In genomic region chr5:172216345-172216744, GRCh38 we compare ENCODE assay signal across 29 cellular contexts. TPM values are rescaled to one million over a fixed set of nuclear protein-coding genes. Genes with fewer than 3 reads are reported as not detected.
"Had no signal": no experiment of that assay in that cellular context is flagged by ENCODE, and none has a peak within 500 bp of the region (broad histone marks: within the 10 kb centered on the region; RNA-seq: fewer than 3 reads in every experiment).

No MANE protein-coding gene starts in this region.

- H3K27ac Mint-ChIP-seq: activated CD4-positive, alpha-beta memory T cell treated with anti-CD3 and anti-CD28 coated beads, Interleukin-2, amount 10 ng/mL, durations not matched to agents 7 days and 5 days; activated CD4-positive, alpha-beta T cell treated with anti-CD3 and anti-CD28 coated beads for 36 hours; activated naive CD4-positive, alpha-beta T cell treated with anti-CD3 and anti-CD28 coated beads for 36 hours; activated naive CD8-positive, alpha-beta T cell; activated T-helper 17 cell treated with anti-CD3 and anti-CD28 coated beads, Interleukin-2, amount 50 U/mL, for 72 hours; brain had no signal

- H3K4me3 Mint-ChIP-seq: activated CD4-positive, alpha-beta memory T cell treated with anti-CD3 and anti-CD28 coated beads, Interleukin-2, amount 10 ng/mL, durations not matched to agents 7 days and 5 days; activated CD4-positive, alpha-beta T cell treated with anti-CD3 and anti-CD28 coated beads for 36 hours; activated naive CD4-positive, alpha-beta T cell treated with anti-CD3 and anti-CD28 coated beads for 36 hours; activated naive CD8-positive, alpha-beta T cell; activated T-helper 17 cell treated with anti-CD3 and anti-CD28 coated beads, Interleukin-2, amount 50 U/mL, for 72 hours; brain; central memory CD8-positive, alpha-beta T cell; T-helper 17 cell had no signal

- ATAC-seq: activated CD4-positive, alpha-beta T cell treated with anti-CD3 and anti-CD28 coated beads for 36 hours; activated T-helper 17 cell treated with anti-CD3 and anti-CD28 coated beads, Interleukin-2, amount 50 U/mL, for 72 hours; T-helper 17 cell had no signal

- H3K27ac ChIP-seq: VCaP had no signal

- H3K27me3 Mint-ChIP-seq: activated CD4-positive, alpha-beta memory T cell treated with anti-CD3 and anti-CD28 coated beads, Interleukin-2, amount 10 ng/mL, durations not matched to agents 7 days and 5 days; activated CD4-positive, alpha-beta T cell treated with anti-CD3 and anti-CD28 coated beads for 36 hours; activated naive CD8-positive, alpha-beta T cell; activated T-helper 17 cell treated with anti-CD3 and anti-CD28 coated beads, Interleukin-2, amount 50 U/mL, for 72 hours; brain; central memory CD8-positive, alpha-beta T cell; T-helper 17 cell had no signal

- DNase-seq: activated CD4-positive, alpha-beta memory T cell treated with anti-CD3 and anti-CD28 coated beads, Interleukin-2, amount 10 ng/mL, durations not matched to agents 7 days and 5 days; activated CD4-positive, alpha-beta T cell treated with anti-CD3 and anti-CD28 coated beads for 36 hours; activated CD4-positive, alpha-beta T cell treated with anti-CD3 and anti-CD28 coated beads, Interleukin-2, amount 50 U/mL, for 1 hour; activated gamma-delta T cell; activated naive CD4-positive, alpha-beta T cell treated with anti-CD3 and anti-CD28 coated beads for 36 hours; activated T-cell treated with anti-CD3 and anti-CD28 coated beads for 4 hours; activated T-cell treated with anti-CD3 and anti-CD28 coated beads, Interleukin-2, amount 50 U/mL, for 48 hours; amygdala; NCI-H1092; NCI-H1417; NCI-H1930; NCI-H2107; NCI-H2171 treated with DMSO at 0.1 percent for 48 hours; NCI-H226; NCI-H526; NCI-H82; SIG-M5; T-helper 17 cell; T-helper 9 cell had no signal

- H3K9me3 Mint-ChIP-seq: activated T-helper 17 cell treated with anti-CD3 and anti-CD28 coated beads, Interleukin-2, amount 50 U/mL, for 72 hours; central memory CD8-positive, alpha-beta T cell had no signal

- H3K4me1 Mint-ChIP-seq: brain; central memory CD8-positive, alpha-beta T cell had no signal

RNA-seq across cellular contexts. Expression of gene EFCAB9, which starts 22.4 kb away (rescaled TPM):
- total RNA-seq: activated CD4-positive, alpha-beta memory T cell treated with anti-CD3 and anti-CD28 coated beads, Interleukin-2, amount 10 ng/mL, durations not matched to agents 7 days and 5 days; activated CD4-positive, alpha-beta T cell treated with anti-CD3 and anti-CD28 coated beads for 36 hours; activated CD8-positive, alpha-beta memory T cell treated with anti-CD3 and anti-CD28 coated beads for 36 hours; activated naive CD4-positive, alpha-beta T cell treated with anti-CD3 and anti-CD28 coated beads for 36 hours; activated T-helper 17 cell treated with anti-CD3 and anti-CD28 coated beads, Interleukin-2, amount 50 U/mL, for 72 hours; astrocyte; NCI-H460; OCI-LY7; RPMI7951; T-helper 17 cell had no signal
